Comparison of ENCODE assay signal across 7 cellular contexts in the genomic region with DNA sequence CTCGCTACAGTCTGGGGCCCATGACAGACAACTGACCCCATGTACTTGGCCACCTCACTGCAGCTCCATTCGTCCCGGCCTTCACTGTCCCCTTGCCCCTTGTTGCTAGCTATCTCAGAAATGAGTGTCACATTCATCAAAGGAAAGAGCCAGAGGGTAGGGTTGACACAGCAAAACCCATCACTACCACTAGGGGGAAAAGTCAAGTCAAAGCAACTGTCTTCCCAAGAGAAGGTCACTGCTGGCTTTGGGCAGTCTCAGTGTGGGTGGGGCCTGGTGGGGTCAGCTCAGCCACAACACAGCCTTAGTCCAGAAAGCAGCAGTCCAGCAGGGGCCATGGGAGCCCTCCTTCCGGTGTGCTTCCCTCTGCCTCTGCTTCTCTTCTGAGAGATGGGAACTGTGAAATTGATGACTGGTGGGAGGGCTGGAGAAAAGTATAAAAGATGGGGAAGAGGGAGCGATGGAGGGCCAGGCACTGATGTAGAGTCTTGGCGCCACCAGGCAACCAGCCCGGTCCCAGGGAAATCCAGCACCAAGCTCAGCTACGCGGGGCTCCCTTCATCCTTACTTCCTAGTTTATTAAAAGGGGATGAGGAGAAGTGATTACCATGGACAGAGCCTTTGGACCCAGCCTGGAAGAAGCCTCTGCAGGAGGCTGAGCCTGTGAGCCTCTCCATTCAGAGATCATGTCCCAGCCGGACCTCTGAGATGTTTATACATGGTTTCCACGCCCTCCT. TPM values are rescaled to one million over a fixed set of nuclear protein-coding genes. Genes with fewer than 3 reads are reported as not detected.
DNase-seq lines count a peak whose midpoint lies in the region; ATAC-seq, FAIRE-seq and TF ChIP-seq lines count a peak whose summit lies in the region.

No MANE protein-coding gene starts in this region.

- H2AFZ ChIP-seq in IMR-90 (replicated peaks; ENCODE audit: low read length, poor library complexity) (no peak overlapping the region), K562 (ENCODE audit: low read depth, low read length) (no peak overlapping the region), neural cell (ENCODE audit: low read depth, low read length) (no peak overlapping the region)

- no peak overlapping the region for H3K14ac ChIP-seq in IMR-90 (replicated peaks; ENCODE audit: low read depth, low read length)

- H2AK9ac ChIP-seq in IMR-90 (replicated peaks; ENCODE audit: low read depth, low read length, poor library complexity): no peak overlapping the region

- H4K91ac ChIP-seq in IMR-90 (ENCODE audit: insufficient read depth, low read depth, low read length): no peak overlapping the region

- TF ChIP-seq CTCF in IMR-90 (conservative IDR thresholded peaks at IDR 0.05; ENCODE audit: low read depth, low read length) (0 out of 2 replicates have a peak, but pooled peaks have one; percentile 6), K562 (IDR thresholded peaks at IDR 0.05 in 2 of 3, conservative IDR thresholded peaks at IDR 0.05 in 1 of 3; ENCODE audit: insufficient read depth in 2 of 3, low read depth in 1 of 3, low read length in 3 of 3) (peak; percentile 57 to 81 (median 67)), neural cell (IDR thresholded peaks at IDR 0.05; ENCODE audit: poor library complexity, severe bottlenecking) (peak; percentile 18)

- H3K4ac ChIP-seq in IMR-90 (ENCODE audit: low read depth, low read length): no peak overlapping the region

- FAIRE-seq in K562 (lab: Jason Lieb, UNC): peak; percentile 98

- H4K5ac ChIP-seq in IMR-90 (ENCODE audit: low read depth, low read length): no peak overlapping the region

- CTCF ChIA-PET in IMR-90 (lab: Yijun Ruan, JAX) (no interaction called here), K562 (lab: Yijun Ruan, JAX; ENCODE audit: low intra/inter-chr PET ratio) (no interaction called here)

- no peak overlapping the region for H2AK5ac ChIP-seq in IMR-90 (ENCODE audit: low read depth, low read length)

- POLR2A ChIA-PET in IMR-90 (lab: Charles Lee; ENCODE audit: unreplicated experiment) (no interaction called here), K562 (lab: Yijun Ruan, JAX) (interaction anchor here (0.6 to 1.1 kb wide), 4 partner anchors 9 to 423 kb away, joined by 3 to 4 read pairs (median 4); no protein-coding TSS in a partner anchor)

- H3K79me2 ChIP-seq in K562 (ENCODE audit: control insufficient read depth, insufficient read depth, low read length) (no peaks in the 10 kb centered on the region), neural cell (replicated peaks; ENCODE audit: insufficient read depth, low read length) (no peaks in the 10 kb centered on the region)

- H3K36me3 ChIP-seq in IMR-90 (ENCODE audit: control insufficient read depth, insufficient read depth, low read length): no peaks in the 10 kb centered on the region
- H3K36me3 ChIP-seq in K562 (ENCODE audit: control insufficient read depth, insufficient read depth, low read length): no peaks in the 10 kb centered on the region
- no peaks in the 10 kb centered on the region for H3K36me3 ChIP-seq in neural cell (ENCODE audit: insufficient read depth, low read length)

- dilution Hi-C loops in IMR-90 (cut with HindIII; ENCODE audit: low sequenced_read_pairs, unreplicated experiment): no loop called here

- no peaks in the 10 kb centered on the region; the same call in 1 of the 2 replicates for H3K9me1 ChIP-seq in IMR-90 (ENCODE audit: insufficient read depth, low read length)
- H3K9me1 ChIP-seq in K562 (ENCODE audit: control insufficient read depth, insufficient read depth, low read length): no peaks in the 10 kb centered on the region

- no peak overlapping the region for H4K8ac ChIP-seq in IMR-90 (ENCODE audit: low read depth in 2 of 2, low read length in 2 of 2)

- no peaks in the 10 kb centered on the region for H3K9me2 ChIP-seq in neural cell (ENCODE audit: insufficient read depth, low read length)

- no peaks in the 10 kb centered on the region for H4K20me1 ChIP-seq in IMR-90 (ENCODE audit: insufficient read depth, low read length)
- H4K20me1 ChIP-seq in K562 (replicated peaks; ENCODE audit: control insufficient read depth, insufficient read depth, low read length): peaks cover 3% of the 10 kb centered on the region; the same call in 1 of the 2 replicates
- no peaks in the 10 kb centered on the region for H4K20me1 ChIP-seq in neural cell (ENCODE audit: insufficient read depth)

- H3K9ac ChIP-seq in IMR-90 (ENCODE audit: low read depth, low read length) (no peak overlapping the region), K562 (ENCODE audit: insufficient read depth in 1 of 2, low read depth in 2 of 2, low read length in 2 of 2) (no peak overlapping the region), neural cell (ENCODE audit: low read length) (no peak overlapping the region)

- no peak overlapping the region for H3K4me2 ChIP-seq in IMR-90 (ENCODE audit: low read depth, low read length)
- H3K4me2 ChIP-seq in K562 (ENCODE audit: insufficient read depth, low read length): no peak overlapping the region
- H3K4me2 ChIP-seq in neural cell (ENCODE audit: low read length): no peak overlapping the region

- no peak for TF ChIP-seq POLR2A in IMR-90 (IDR thresholded peaks at IDR 0.05; ENCODE audit: low read depth, low read length)
- TF ChIP-seq POLR2A in K562 (conservative IDR thresholded peaks at IDR 0.05): no peak

- no CpG with 5 or more reads among the region's 11 CpGs for WGBS in IMR-90 (ENCODE audit: extremely low coverage in 2 of 2, insufficient read length in 1 of 2), 2 experiments
- 2% methylated on average over 11 of the region's 11 CpGs for WGBS in K562 (ENCODE audit: insufficient coverage, low coverage, missing lambda C conversion rate)

- H3K4me3 ChIP-seq in IMR-90 (ENCODE audit: insufficient read depth, low read depth, low read length) (no peak overlapping the region), K562 (no peak overlapping the region), neural cell (ENCODE audit: low read length) (no peak overlapping the region)

- no peaks in the 10 kb centered on the region; the same call in 1 of the 2 replicates for H3K9me3 ChIP-seq in IMR-90 (ENCODE audit: control insufficient read depth, insufficient read depth, low read length)
- H3K9me3 ChIP-seq in K562 (replicated peaks; ENCODE audit: control insufficient read depth, insufficient read depth, low read depth, low read length): no peaks in the 10 kb centered on the region
- no peaks in the 10 kb centered on the region for H3K9me3 ChIP-seq in neural cell (ENCODE audit: low read length)

- no peaks in the 10 kb centered on the region for H3K79me1 ChIP-seq in IMR-90 (ENCODE audit: low read depth in 1 of 2, low read length in 2 of 2)

- TF ChIP-seq EP300 in K562 (IDR thresholded peaks at IDR 0.05; ENCODE audit: low read length) (no peak), neural cell (conservative IDR thresholded peaks at IDR 0.05; ENCODE audit: poor library complexity, severe bottlenecking) (no peak)

- TF ChIP-seq RAD21 in IMR-90 (IDR thresholded peaks at IDR 0.05; ENCODE audit: low read length) (no peak), K562 (CRISPR knock-in tag; conservative IDR thresholded peaks at IDR 0.05 in 1 of 2, IDR thresholded peaks at IDR 0.05 in 1 of 2) (peak in 1 of 2 experiments; percentile 52; a peak in 2 of 4 replicates), neural cell (conservative IDR thresholded peaks at IDR 0.05) (no peak)

- DNase-seq in ELR (ENCODE audit: low read depth) (peak; percentile 51), IMR-90 (no peak), K562 (ENCODE audit: extremely low read depth in 1 of 4, low spot score in 3 of 4) (peak; percentile 70 to 80 (median 76)), pons (ENCODE audit: low spot score) (no peak), H4 (ENCODE audit: low spot score) (no peak)

- no peak overlapping the region for H3K27ac ChIP-seq in IMR-90 (ENCODE audit: insufficient read depth, low read length)
- no peak overlapping the region for H3K27ac ChIP-seq in K562 (ENCODE audit: extremely low read depth, low read depth, low read length)
- no peak overlapping the region for H3K27ac ChIP-seq in neural cell (ENCODE audit: low read length)

- H3K4me1 ChIP-seq in IMR-90 (ENCODE audit: control insufficient read depth, insufficient read depth, low read length) (no peaks in the 10 kb centered on the region), K562 (replicated peaks in 1 of 2; ENCODE audit: control insufficient read depth in 2 of 2, insufficient read depth in 2 of 2, low read length in 2 of 2) (no peaks in the 10 kb centered on the region)

- ATAC-seq in IMR-90 (ENCODE audit: low read depth) (no peak), K562 (peak; percentile 99), GM21825 (IDR thresholded peaks at IDR 0.05; ENCODE audit: unreplicated experiment) (no peak)

- in situ Hi-C loops in IMR-90 (cut with MboI; ENCODE audit: low sequenced_read_pairs) (no loop called here), K562 (cut with MboI) (no loop called here)

- H2BK5ac ChIP-seq in IMR-90 (ENCODE audit: low read depth, low read length, poor library complexity, severe bottlenecking): no peak overlapping the region

- H2BK20ac ChIP-seq in IMR-90 (ENCODE audit: low read depth, low read length): no peak overlapping the region

- intact Hi-C loops in IMR-90 (cut with micrococcal nuclease) (no loop called here), K562 (cut with micrococcal nuclease) (no loop called here)

- BruUV-seq in IMR-90 (replicated peaks; lab: Mats Ljungman, UMichigan): no TSS peak
- no TSS peak for BruUV-seq in K562 (replicated peaks; lab: Mats Ljungman, UMichigan)

- no peak overlapping the region for H2BK15ac ChIP-seq in IMR-90 (ENCODE audit: low read depth, low read length)

- no peak overlapping the region for H3K56ac ChIP-seq in IMR-90 (ENCODE audit: extremely low read depth, insufficient read depth, low read length)

- no peak overlapping the region for H3K23ac ChIP-seq in IMR-90 (ENCODE audit: low read depth, low read length)

- H3K27me3 ChIP-seq in IMR-90 (ENCODE audit: control insufficient read depth, insufficient read depth, low read length) (no peaks in the 10 kb centered on the region), K562 (ENCODE audit: control insufficient read depth in 2 of 2, insufficient read depth in 2 of 2, low read length in 2 of 2) (peaks cover 0 to 12% of the 10 kb centered on the region in 2 experiments; a peak in 2 of 5 replicates), neural cell (ENCODE audit: insufficient read depth, low read depth, low read length) (no peaks in the 10 kb centered on the region)

- H3K18ac ChIP-seq in IMR-90 (ENCODE audit: low read depth, low read length): no peak overlapping the region

- H3F3A ChIP-seq in neural cell (ENCODE audit: insufficient read depth, low read length, poor library complexity, severe bottlenecking): no peaks in the 10 kb centered on the region

- H2BK120ac ChIP-seq in IMR-90 (ENCODE audit: low read depth, low read length): no peak overlapping the region

RNA-seq across cellular contexts. Expression of gene PLXNA4, which starts 58.0 kb away (rescaled TPM):
- total RNA-seq in IMR-90 (2012; rRNA removed) (under 0.01 TPM in 2 replicates), K562 (2014; rRNA removed) (under 0.01 TPM in 1 of 2 replicates, not detected in the other), K562 (2014; rRNA removed; fragmentation: Illumina TruSeq; extraction: Trizol) (not detected in 2 replicates), K562 (2015; rRNA removed; fragmentation: Illumina TruSeq; extraction: Trizol) (not detected in 2 replicates), K562 (2021) (0.04 and 0.09 TPM in 2 replicates)
- polyA plus RNA-seq in IMR-90 (2012; rRNA removed) (under 0.01 and 0.01 TPM in 2 replicates), K562 (2011; rRNA removed) (not detected in 2 replicates), K562 (2014; fragmentation: Illumina TruSeq; extraction: Trizol) (not detected in 2 replicates), K562 (2014; fragmentation: Nextera tagmentation; extraction: Ambion mirVana) (not detected), K562 (2014; rRNA removed) (not detected in 2 replicates), neural cell (7.2 and 10.3 TPM in 2 replicates)
- under 0.01 TPM in 1 of 2 replicates, not detected in the other for polyA plus RNA-seq in IMR-90 (2012; cell fraction: cytosol; rRNA removed)
- under 0.01 and 0.01 TPM in 2 replicates for polyA plus RNA-seq in IMR-90 (2012; cell fraction: nucleus; rRNA removed; ENCODE audit: low replicate concordance)
- 0.09 and 0.14 TPM in 2 replicates for total RNA-seq in K562 (2011; cell fraction: chromatin; rRNA removed; ENCODE audit: low replicate concordance)
- total RNA-seq in K562 (2011; cell fraction: nucleolus; rRNA removed): not detected in 2 replicates
- total RNA-seq in K562 (2011; cell fraction: nucleoplasm; rRNA removed): not detected in 2 replicates
- polyA plus RNA-seq in K562 (2011; cell fraction: cytosol; rRNA removed): 0.09 TPM in 1 of 2 replicates, not detected in the other
- not detected in 2 replicates for polyA plus RNA-seq in K562 (2011; cell fraction: nucleus; rRNA removed)
- polyA plus RNA-seq in K562 (2012): 0.10 TPM in 1 of 2 replicates, not detected in the other
- polyA minus RNA-seq in K562 (2011; rRNA and poly(A)+ RNA removed): 0.03 TPM in 1 of 2 replicates, not detected in the other
- polyA minus RNA-seq in K562 (2011; cell fraction: cytosol; rRNA and poly(A)+ RNA removed): not detected in 2 replicates
- polyA minus RNA-seq in K562 (2011; cell fraction: nucleus; rRNA and poly(A)+ RNA removed): 0.22 TPM in 1 of 2 replicates, not detected in the other
- polyA minus RNA-seq in neural cell: 47.0 and 66.1 TPM in 2 replicates
- 0.16 and 0.19 TPM in 2 replicates for total RNA-seq in H4 (2014; rRNA removed; shearing (Covaris generic))

Comparison
In these comparisons a context has a peak if more than half of its experiments do, and no peak if none do; other contexts are left out.
1. DNase-seq: peak in ELR (single experiment) and K562 (4 of 4); none in IMR-90 (single experiment), pons (single experiment) and H4 (single experiment).
2. CTCF ChIP-seq: peak in every context shown above with its lines; median percentile 67 in K562; 18 in neural cell; 6 in IMR-90.